8 cellular contexts compared by ENCODE assay signal in the genomic region with DNA sequence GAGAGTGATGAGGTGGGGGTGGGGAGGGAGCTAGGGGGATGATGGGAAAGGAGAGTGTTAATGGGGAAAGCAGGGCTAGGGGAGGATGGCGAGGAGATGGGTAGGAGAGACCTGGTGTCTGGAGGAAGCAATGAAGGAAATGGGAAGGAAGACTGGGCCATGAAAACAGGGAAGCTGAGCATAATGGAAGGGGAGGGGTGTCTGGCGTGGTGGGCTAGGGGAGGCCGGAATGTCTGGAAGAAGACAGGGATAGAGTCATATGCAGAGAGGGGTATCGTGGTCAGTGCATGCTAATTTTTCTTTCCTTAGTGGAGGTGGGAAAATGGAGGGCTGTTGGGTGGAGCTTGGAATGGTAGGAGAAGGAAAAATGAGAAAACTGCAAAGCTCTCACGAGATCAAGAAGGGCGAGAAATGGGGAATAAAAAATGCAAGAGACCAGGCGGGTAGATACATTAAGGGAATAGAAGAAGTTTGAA. TPM values are rescaled to one million over a fixed set of nuclear protein-coding genes. Genes with fewer than 3 reads are reported as not detected.
DNase-seq lines count a peak whose midpoint lies in the region; ATAC-seq, FAIRE-seq and TF ChIP-seq lines count a peak whose summit lies in the region.

No MANE protein-coding gene starts in this region.

- H3K14ac ChIP-seq in IMR-90 (replicated peaks; ENCODE audit: low read depth, low read length), result peak overlapping the region; percentile 96

- peaks cover 23% of the 10 kb centered on the region for H3K79me2 ChIP-seq in GM12878 (ENCODE audit: control insufficient read depth, insufficient read depth, low read length)

- H3K79me1 ChIP-seq in IMR-90 (ENCODE audit: low read depth in 1 of 2, low read length in 2 of 2), result peaks cover 9 to 68% of the 10 kb centered on the region in 2 experiments; a peak in 2 of 4 replicates

- in situ Hi-C loops in IMR-90 (cut with MboI; ENCODE audit: low sequenced_read_pairs) (no loop called here), GM12878 (cut with MboI) (no loop called here)

- TF ChIP-seq RAD21 in IMR-90 (IDR thresholded peaks at IDR 0.05; ENCODE audit: low read length) (no peak), GM12878 (IDR thresholded peaks at IDR 0.05; ENCODE audit: insufficient read depth, low read depth, low read length) (no peak)

- H4K20me1 ChIP-seq in IMR-90 (ENCODE audit: insufficient read depth, low read length), result no peaks in the 10 kb centered on the region; the same call in 1 of the 2 replicates
- H4K20me1 ChIP-seq in GM12878 (ENCODE audit: control insufficient read depth, insufficient read depth), result no peaks in the 10 kb centered on the region

- RAD21 ChIA-PET in GM12878 (lab: Charles Lee; ENCODE audit: unreplicated experiment), result interaction anchor here (0.5 to 1.9 kb wide), 15 partner anchors 10 to 451 kb away, joined by 3 to 9 read pairs (median 4); a partner anchor contains a TSS

- peak overlapping the region; percentile 70 for H3K23ac ChIP-seq in IMR-90 (ENCODE audit: low read depth, low read length)

- peak overlapping the region; percentile 88 for H3K56ac ChIP-seq in IMR-90 (ENCODE audit: extremely low read depth, insufficient read depth, low read length)

- DNase-seq in BJ (ENCODE audit: low read depth), result no peak
- peak; percentile 45 for DNase-seq in IMR-90
- no peak for DNase-seq in GM12878 (ENCODE audit: low read depth, low spot score)
- no peak for DNase-seq in lower leg skin (ENCODE audit: low spot score in 2 of 2)
- no peak for DNase-seq in upper lobe of right lung
- DNase-seq in GM12892 (ENCODE audit: insufficient read length), result no peak
- no peak for DNase-seq in amniotic stem cell (lab: John Stamatoyannopoulos, UW)

- peak overlapping the region; percentile 98 for H2AK5ac ChIP-seq in IMR-90 (ENCODE audit: low read depth, low read length)

- WGBS in IMR-90 (ENCODE audit: extremely low coverage in 2 of 2, insufficient read length in 1 of 2), 2 experiments, result 0% methylated on average over 1 of the region's 7 CpGs; no CpG with 5 or more reads in 1 of the 2 experiments
- 5% methylated on average over 7 of the region's 7 CpGs for WGBS in GM12878 (ENCODE audit: insufficient coverage, insufficient replicate concordance, low lambda C conversion rate, missing lambda C conversion rate)
- 0 to 1% methylated on average over 7 of the region's 7 CpGs for WGBS in lower leg skin, 2 donors

- H4K5ac ChIP-seq in IMR-90 (ENCODE audit: low read depth, low read length), result peak overlapping the region; percentile 77

- ATAC-seq in IMR-90 (ENCODE audit: low read depth) (peak; percentile 5; the same call in 1 of the 2 replicates), GM12878 (no peak), upper lobe of right lung (no peak), esophagus mucosa (no peak)

- H3K9me3 ChIP-seq in IMR-90 (ENCODE audit: control insufficient read depth, insufficient read depth, low read length) (no peaks in the 10 kb centered on the region), GM12878 (replicated peaks; ENCODE audit: control insufficient read depth, insufficient read depth, low read length) (no peaks in the 10 kb centered on the region), upper lobe of right lung (no peaks in the 10 kb centered on the region)

- H3K27ac ChIP-seq in IMR-90 (ENCODE audit: insufficient read depth, low read length) (peak overlapping the region; percentile 88), GM12878 (ENCODE audit: control insufficient read depth, insufficient read depth) (peak overlapping the region; percentile 20; the same call in 1 of the 2 replicates), upper lobe of right lung (peak overlapping the region; percentile 47)

- H2BK15ac ChIP-seq in IMR-90 (ENCODE audit: low read depth, low read length), result no peak overlapping the region; the same call in 2 of the 3 replicates

- BruUV-seq in IMR-90 (replicated peaks; lab: Mats Ljungman, UMichigan) (no TSS peak), GM12878 (replicated peaks; lab: Mats Ljungman, UMichigan) (TSS peak; percentile 78)

- H3K4me3 ChIP-seq in BJ (ENCODE audit: low read depth, low read length) (peak overlapping the region; percentile 97), IMR-90 (ENCODE audit: insufficient read depth, low read depth, low read length) (peak overlapping the region; percentile 84), GM12878 (peak overlapping the region; percentile 83), lower leg skin (ENCODE audit: low read depth, poor library complexity, severe bottlenecking) (peak overlapping the region; percentile 45), upper lobe of right lung (peak overlapping the region; percentile 56)

- H2AFZ ChIP-seq in IMR-90 (replicated peaks; ENCODE audit: low read length, poor library complexity) (peak overlapping the region; percentile 94), GM12878 (ENCODE audit: control insufficient read depth, low read depth, low read length) (peak overlapping the region; percentile 28; the same call in 1 of the 2 replicates)

- FAIRE-seq in GM12878 (lab: Jason Lieb, UNC) (no peak), GM12892 (lab: Jason Lieb, UNC) (no peak)

- POLR2A ChIA-PET in BJ (lab: Charles Lee), result interaction anchor here (0.9 kb wide), 1 partner anchor 39 kb away, joined by 5 read pairs; a partner anchor contains a TSS
- POLR2A ChIA-PET in IMR-90 (lab: Charles Lee; ENCODE audit: unreplicated experiment), result interaction anchor here (0.9 to 1.2 kb wide), 2 partner anchors 10 to 160 kb away, joined by 3 read pairs; no protein-coding TSS in a partner anchor
- POLR2A ChIA-PET in GM12878 (lab: Charles Lee), result interaction anchor here (0.6 to 3.3 kb wide), 17 partner anchors 8 to 450 kb away, joined by 3 to 22 read pairs (median 7); a partner anchor contains a TSS

- TF ChIP-seq CTCF in BJ (IDR thresholded peaks at IDR 0.05; ENCODE audit: insufficient read depth, low read depth, low read length) (no peak), IMR-90 (conservative IDR thresholded peaks at IDR 0.05; ENCODE audit: low read depth, low read length) (no peak), GM12878 (IDR thresholded peaks at IDR 0.05 in 2 of 3, conservative IDR thresholded peaks at IDR 0.05 in 1 of 3; ENCODE audit: control insufficient read depth in 2 of 3, extremely low read depth in 1 of 3, insufficient read depth in 1 of 3, low read depth in 3 of 3, low read length in 3 of 3) (no peak), lower leg skin (IDR thresholded peaks at IDR 0.05) (no peak), upper lobe of right lung (IDR thresholded peaks at IDR 0.05) (no peak)

- dilution Hi-C loops in IMR-90 (cut with HindIII; ENCODE audit: low sequenced_read_pairs, unreplicated experiment), result no loop called here

- peak overlapping the region; percentile 78 to 95 for H4K8ac ChIP-seq in IMR-90 (ENCODE audit: low read depth in 2 of 2, low read length in 2 of 2)

- peak overlapping the region; percentile 96 for H3K9ac ChIP-seq in IMR-90 (ENCODE audit: low read depth, low read length)
- H3K9ac ChIP-seq in GM12878 (ENCODE audit: control insufficient read depth, insufficient read depth, low read length), result peak overlapping the region; percentile 63

- H3K4me1 ChIP-seq in IMR-90 (ENCODE audit: control insufficient read depth, insufficient read depth, low read length) (peaks cover 8% of the 10 kb centered on the region), GM12878 (ENCODE audit: control insufficient read depth, insufficient read depth, low read length) (peaks cover 7% of the 10 kb centered on the region), upper lobe of right lung (peaks cover 35% of the 10 kb centered on the region)

- H3K9me1 ChIP-seq in IMR-90 (ENCODE audit: insufficient read depth, low read length), result peaks cover 3% of the 10 kb centered on the region

- peak overlapping the region; percentile 90 for H3K4me2 ChIP-seq in IMR-90 (ENCODE audit: low read depth, low read length)
- peak overlapping the region; percentile 80 for H3K4me2 ChIP-seq in GM12878 (ENCODE audit: control insufficient read depth, insufficient read depth)

- CTCF ChIA-PET in BJ (lab: Yijun Ruan, JAX) (interaction anchor here (2.1 to 2.3 kb wide), 3 partner anchors 22 to 215 kb away, joined by 5 to 8 read pairs (median 5); a partner anchor contains a TSS), IMR-90 (lab: Yijun Ruan, JAX) (interaction anchor here (0.6 to 1.1 kb wide), 2 partner anchors 16 to 18 kb away, joined by 3 read pairs; no protein-coding TSS in a partner anchor), GM12878 (lab: Yijun Ruan, JAX) (interaction anchor here (0.7 to 2.5 kb wide), 7 partner anchors 9 to 129 kb away, joined by 3 to 10 read pairs (median 4); a partner anchor contains a TSS)

- H3K27me3 ChIP-seq in BJ (ENCODE audit: control insufficient read depth, insufficient read depth, low read length) (no peaks in the 10 kb centered on the region), IMR-90 (ENCODE audit: control insufficient read depth, insufficient read depth, low read length) (no peaks in the 10 kb centered on the region), GM12878 (replicated peaks in 1 of 2; ENCODE audit: control insufficient read depth in 2 of 2, insufficient read depth in 2 of 2, low read length in 1 of 2) (no peaks in the 10 kb centered on the region), upper lobe of right lung (no peaks in the 10 kb centered on the region)

- TF ChIP-seq POLR2A in IMR-90 (IDR thresholded peaks at IDR 0.05; ENCODE audit: low read depth, low read length) (no peak), GM12878 (IDR thresholded peaks at IDR 0.05; ENCODE audit: low read depth, low read length) (no peak), lower leg skin (IDR thresholded peaks at IDR 0.05) (no peak), GM12892 (IDR thresholded peaks at IDR 0.05; ENCODE audit: low read depth, low read length) (no peak)

- H2BK20ac ChIP-seq in IMR-90 (ENCODE audit: low read depth, low read length), result no peak overlapping the region

- intact Hi-C loops in IMR-90 (cut with micrococcal nuclease), result loop anchor here (2.0 kb wide), 2 partner anchors 114 to 128 kb away; no protein-coding TSS in a partner anchor
- intact Hi-C loops in GM12878 (cut with micrococcal nuclease; ENCODE audit: unreplicated experiment), result loop anchor here (1.0 kb wide), 1 partner anchor 157 kb away; a partner anchor contains a TSS
- intact Hi-C loops in lower leg skin (cut with DNase I; ENCODE audit: low total_unique reads), result no loop called here
- intact Hi-C loops in upper lobe of right lung (cut with DNase I), result no loop called here

- H2BK120ac ChIP-seq in IMR-90 (ENCODE audit: low read depth, low read length), result peak overlapping the region; percentile 18; the same call in 1 of the 2 replicates

- peak overlapping the region; percentile 83 for H2BK5ac ChIP-seq in IMR-90 (ENCODE audit: low read depth, low read length, poor library complexity, severe bottlenecking)

- H3K18ac ChIP-seq in IMR-90 (ENCODE audit: low read depth, low read length), result peak overlapping the region; percentile 31

- peaks cover 22% of the 10 kb centered on the region for H3K36me3 ChIP-seq in BJ (ENCODE audit: control insufficient read depth, insufficient read depth, low read length)
- H3K36me3 ChIP-seq in IMR-90 (ENCODE audit: control insufficient read depth, insufficient read depth, low read length), result peaks cover 41% of the 10 kb centered on the region
- peaks cover 10 to 15% of the 10 kb centered on the region in 2 experiments; a peak in 3 of 4 replicates for H3K36me3 ChIP-seq in GM12878 (ENCODE audit: control insufficient read depth in 2 of 2, insufficient read depth in 2 of 2, low read length in 1 of 2)
- H3K36me3 ChIP-seq in upper lobe of right lung, result peaks cover 55% of the 10 kb centered on the region

- H2AK9ac ChIP-seq in IMR-90 (replicated peaks; ENCODE audit: low read depth, low read length, poor library complexity), result peak overlapping the region; percentile 99

- H3K4ac ChIP-seq in IMR-90 (ENCODE audit: low read depth, low read length), result peak overlapping the region; percentile 93

- peak overlapping the region; percentile 95 for H4K91ac ChIP-seq in IMR-90 (ENCODE audit: insufficient read depth, low read depth, low read length)

- no peak for TF ChIP-seq EP300 in GM12878 (IDR thresholded peaks at IDR 0.05; ENCODE audit: borderline replicate concordance in 1 of 2, control insufficient read depth in 1 of 2, low read depth in 2 of 2, low read length in 2 of 2)

- SMC1A ChIA-PET in GM12878 (lab: Charles Lee; ENCODE audit: uncharacterized antibody, unreplicated experiment), result interaction anchor here (0.6 to 2.8 kb wide), 12 partner anchors 10 to 563 kb away, joined by 3 to 13 read pairs (median 4); a partner anchor contains a TSS

RNA-seq across cellular contexts. Expression of a gene that starts 0.4 kb away (rescaled TPM):
- polyA plus RNA-seq in BJ (2011; rRNA removed) (56.0 and 102 TPM in 2 replicates), IMR-90 (2012; rRNA removed) (50.5 and 57.1 TPM in 2 replicates), GM12878 (2011; rRNA removed) (33.1 and 53.1 TPM in 2 replicates), GM12878 (2014; fragmentation: Illumina TruSeq; extraction: Trizol) (49.1 and 56.7 TPM in 2 replicates), GM12878 (2014; fragmentation: Nextera tagmentation; extraction: Ambion mirVana) (1 to 10 TPM; 2.4 to 8.9 TPM), GM12878 (2014; rRNA removed) (54.1 and 57.0 TPM in 2 replicates), GM12878 (2016; fragmentation: Nextera tagmentation; extraction: Ambion mirVana) (100 to 1,000 TPM in 1 of 2 experiments, 10 to 100 TPM in 1; 99.7 to 102 TPM)
- 57.9 and 73.8 TPM in 2 replicates for polyA minus RNA-seq in BJ (2011; rRNA and poly(A)+ RNA removed)
- total RNA-seq in IMR-90 (2012; rRNA removed) (69.7 and 76.0 TPM in 2 replicates), GM12878 (2014; rRNA removed) (79.1 and 86.1 TPM in 2 replicates), GM12878 (2014; rRNA removed; fragmentation: Illumina TruSeq; extraction: Trizol) (39.6 and 41.8 TPM in 2 replicates), GM12878 (2021) (65.7 and 67.2 TPM in 2 replicates), lower leg skin (10 to 100 TPM; 75.1 to 84.7 (median 79.6) TPM), upper lobe of right lung (58.8 TPM), esophagus mucosa (32.6 TPM)
- polyA plus RNA-seq in IMR-90 (2012; cell fraction: cytosol; rRNA removed), result 74.5 and 99.9 TPM in 2 replicates
- polyA plus RNA-seq in IMR-90 (2012; cell fraction: nucleus; rRNA removed; ENCODE audit: low replicate concordance), result 75.1 and 110 TPM in 2 replicates
- total RNA-seq in GM12878 (2013; cell fraction: nucleolus; rRNA removed), result 11.9 and 12.8 TPM in 2 replicates
- polyA plus RNA-seq in GM12878 (2011; ENCODE audit: low read depth), result 28.5 TPM
- polyA plus RNA-seq in GM12878 (2011; cell fraction: cytosol; rRNA removed), result 73.9 and 77.5 TPM in 2 replicates
- 62.1 and 75.4 TPM in 2 replicates for polyA plus RNA-seq in GM12878 (2011; cell fraction: nucleus; rRNA removed)
- 51.8 and 53.4 TPM in 2 replicates for polyA plus RNA-seq in GM12878 (2012)
- polyA minus RNA-seq in GM12878 (2011; rRNA and poly(A)+ RNA removed), result 54.6 and 74.6 TPM in 2 replicates
- 16.8 and 20.7 TPM in 2 replicates for polyA minus RNA-seq in GM12878 (2011; cell fraction: cytosol; rRNA and poly(A)+ RNA removed)
- 12.6 and 15.2 TPM in 2 replicates for polyA minus RNA-seq in GM12878 (2011; cell fraction: nucleus; rRNA and poly(A)+ RNA removed)
- 48.7 TPM for polyA plus RNA-seq in GM12892 (2012; ENCODE audit: missing spikeins)

RNA-seq across cellular contexts. Expression of a gene that starts 0.7 kb away (rescaled TPM):
- polyA plus RNA-seq in BJ (2011; rRNA removed) (107 and 121 TPM in 2 replicates), IMR-90 (2012; rRNA removed) (126 TPM in 2 replicates), GM12878 (2011; rRNA removed) (67.7 and 87.3 TPM in 2 replicates), GM12878 (2014; fragmentation: Illumina TruSeq; extraction: Trizol) (97.2 and 113 TPM in 2 replicates), GM12878 (2014; fragmentation: Nextera tagmentation; extraction: Ambion mirVana) (100 to 1,000 TPM in 1 of 2 experiments, 10 to 100 TPM in 1; 90.7 to 105 TPM), GM12878 (2014; rRNA removed) (69.9 and 76.1 TPM in 2 replicates), GM12878 (2016; fragmentation: Nextera tagmentation; extraction: Ambion mirVana) (100 to 1,000 TPM; 136 to 148 TPM)
- 24.3 and 39.9 TPM in 2 replicates for polyA minus RNA-seq in BJ (2011; rRNA and poly(A)+ RNA removed)
- total RNA-seq in IMR-90 (2012; rRNA removed) (116 and 119 TPM in 2 replicates), GM12878 (2014; rRNA removed) (69.3 and 75.6 TPM in 2 replicates), GM12878 (2014; rRNA removed; fragmentation: Illumina TruSeq; extraction: Trizol) (100 and 102 TPM in 2 replicates), GM12878 (2021) (53.2 and 59.1 TPM in 2 replicates), lower leg skin (10 to 100 TPM; 59.5 to 99.9 (median 77.5) TPM), upper lobe of right lung (45.5 TPM), esophagus mucosa (46.1 TPM)
- polyA plus RNA-seq in IMR-90 (2012; cell fraction: cytosol; rRNA removed), result 87.6 and 134 TPM in 2 replicates
- 16.7 and 30.2 TPM in 2 replicates for polyA plus RNA-seq in IMR-90 (2012; cell fraction: nucleus; rRNA removed; ENCODE audit: low replicate concordance)
- total RNA-seq in GM12878 (2013; cell fraction: nucleolus; rRNA removed), result 16.2 and 19.1 TPM in 2 replicates
- 61.5 TPM for polyA plus RNA-seq in GM12878 (2011; ENCODE audit: low read depth)
- polyA plus RNA-seq in GM12878 (2011; cell fraction: cytosol; rRNA removed), result 85.5 and 86.7 TPM in 2 replicates
- polyA plus RNA-seq in GM12878 (2011; cell fraction: nucleus; rRNA removed), result 31.2 and 33.8 TPM in 2 replicates
- polyA plus RNA-seq in GM12878 (2012), result 61.2 and 61.5 TPM in 2 replicates
- polyA minus RNA-seq in GM12878 (2011; rRNA and poly(A)+ RNA removed), result 45.6 and 55.0 TPM in 2 replicates
- 10.8 and 13.3 TPM in 2 replicates for polyA minus RNA-seq in GM12878 (2011; cell fraction: cytosol; rRNA and poly(A)+ RNA removed)
- 12.9 and 16.3 TPM in 2 replicates for polyA minus RNA-seq in GM12878 (2011; cell fraction: nucleus; rRNA and poly(A)+ RNA removed)
- polyA plus RNA-seq in GM12892 (2012; ENCODE audit: missing spikeins), result 92.1 TPM

RNA-seq across cellular contexts. Expression of a gene that starts 7.0 kb away (rescaled TPM):
- polyA plus RNA-seq in BJ (2011; rRNA removed), result 43.1 and 52.7 TPM in 2 replicates
- polyA minus RNA-seq in BJ (2011; rRNA and poly(A)+ RNA removed), result 20.2 and 31.9 TPM in 2 replicates
- 106 and 114 TPM in 2 replicates for total RNA-seq in IMR-90 (2012; rRNA removed)
- polyA plus RNA-seq in IMR-90 (2012; rRNA removed), result 54.3 and 55.1 TPM in 2 replicates
- 19.9 and 32.2 TPM in 2 replicates for polyA plus RNA-seq in IMR-90 (2012; cell fraction: cytosol; rRNA removed)
- polyA plus RNA-seq in IMR-90 (2012; cell fraction: nucleus; rRNA removed; ENCODE audit: low replicate concordance), result 8.8 and 25.5 TPM in 2 replicates
- 13.5 and 14.9 TPM in 2 replicates for total RNA-seq in GM12878 (2013; cell fraction: nucleolus; rRNA removed)
- total RNA-seq in GM12878 (2014; rRNA removed), result 74.6 and 83.6 TPM in 2 replicates
- 74.0 and 83.2 TPM in 2 replicates for total RNA-seq in GM12878 (2014; rRNA removed; fragmentation: Illumina TruSeq; extraction: Trizol)
- total RNA-seq in GM12878 (2021), result 59.8 and 61.7 TPM in 2 replicates
- polyA plus RNA-seq in GM12878 (2011; ENCODE audit: low read depth), result 30.5 TPM
- polyA plus RNA-seq in GM12878 (2011; rRNA removed), result 43.8 and 44.9 TPM in 2 replicates
- 32.7 and 41.9 TPM in 2 replicates for polyA plus RNA-seq in GM12878 (2011; cell fraction: cytosol; rRNA removed)
- polyA plus RNA-seq in GM12878 (2011; cell fraction: nucleus; rRNA removed), result 16.6 and 18.2 TPM in 2 replicates
- polyA plus RNA-seq in GM12878 (2012), result 30.4 and 33.5 TPM in 2 replicates
- 62.3 and 73.3 TPM in 2 replicates for polyA plus RNA-seq in GM12878 (2014; fragmentation: Illumina TruSeq; extraction: Trizol)
- 10 to 100 TPM; 17.6 to 34.7 TPM for polyA plus RNA-seq in GM12878 (2014; fragmentation: Nextera tagmentation; extraction: Ambion mirVana)
- 66.1 and 75.9 TPM in 2 replicates for polyA plus RNA-seq in GM12878 (2014; rRNA removed)
- polyA plus RNA-seq in GM12878 (2016; fragmentation: Nextera tagmentation; extraction: Ambion mirVana), result 100 to 1,000 TPM; 100 to 101 TPM
- 34.8 and 35.0 TPM in 2 replicates for polyA minus RNA-seq in GM12878 (2011; rRNA and poly(A)+ RNA removed)
- 20.6 and 20.7 TPM in 2 replicates for polyA minus RNA-seq in GM12878 (2011; cell fraction: cytosol; rRNA and poly(A)+ RNA removed)
- 3.7 and 6.6 TPM in 2 replicates for polyA minus RNA-seq in GM12878 (2011; cell fraction: nucleus; rRNA and poly(A)+ RNA removed)
- total RNA-seq in lower leg skin, result 10 to 100 TPM; 38.5 to 61.9 (median 56.7) TPM
- 39.4 TPM for total RNA-seq in upper lobe of right lung
- 48.3 TPM for total RNA-seq in esophagus mucosa
- polyA plus RNA-seq in GM12892 (2012; ENCODE audit: missing spikeins), result 42.5 TPM

RNA-seq across cellular contexts. Expression of a gene that starts 30.1 kb away (rescaled TPM):
- polyA plus RNA-seq in BJ (2011; rRNA removed) (52.7 and 61.8 TPM in 2 replicates), IMR-90 (2012; rRNA removed) (50.6 and 55.6 TPM in 2 replicates), GM12878 (2011; rRNA removed) (35.4 and 56.0 TPM in 2 replicates), GM12878 (2014; fragmentation: Illumina TruSeq; extraction: Trizol) (59.0 and 68.0 TPM in 2 replicates), GM12878 (2014; fragmentation: Nextera tagmentation; extraction: Ambion mirVana) (1 to 10 TPM; 1.5 to 1.6 TPM), GM12878 (2014; rRNA removed) (29.4 and 29.7 TPM in 2 replicates), GM12878 (2016; fragmentation: Nextera tagmentation; extraction: Ambion mirVana) (10 to 100 TPM; 42.6 to 43.4 TPM)
- 29.2 and 54.3 TPM in 2 replicates for polyA minus RNA-seq in BJ (2011; rRNA and poly(A)+ RNA removed)
- total RNA-seq in IMR-90 (2012; rRNA removed) (60.5 and 68.8 TPM in 2 replicates), GM12878 (2014; rRNA removed) (34.3 and 36.2 TPM in 2 replicates), GM12878 (2014; rRNA removed; fragmentation: Illumina TruSeq; extraction: Trizol) (23.8 and 24.7 TPM in 2 replicates), GM12878 (2021) (29.5 and 31.0 TPM in 2 replicates), lower leg skin (10 to 100 TPM; 26.3 to 49.4 (median 40.8) TPM), upper lobe of right lung (24.1 TPM), esophagus mucosa (21.2 TPM)
- polyA plus RNA-seq in IMR-90 (2012; cell fraction: cytosol; rRNA removed), result 31.1 and 55.2 TPM in 2 replicates
- 41.4 and 53.9 TPM in 2 replicates for polyA plus RNA-seq in IMR-90 (2012; cell fraction: nucleus; rRNA removed; ENCODE audit: low replicate concordance)
- 13.9 and 14.5 TPM in 2 replicates for total RNA-seq in GM12878 (2013; cell fraction: nucleolus; rRNA removed)
- 14.8 TPM for polyA plus RNA-seq in GM12878 (2011; ENCODE audit: low read depth)
- polyA plus RNA-seq in GM12878 (2011; cell fraction: cytosol; rRNA removed), result 63.8 and 88.0 TPM in 2 replicates
- 46.7 and 59.2 TPM in 2 replicates for polyA plus RNA-seq in GM12878 (2011; cell fraction: nucleus; rRNA removed)
- polyA plus RNA-seq in GM12878 (2012), result 20.3 and 23.4 TPM in 2 replicates
- 67.4 and 71.5 TPM in 2 replicates for polyA minus RNA-seq in GM12878 (2011; rRNA and poly(A)+ RNA removed)
- 17.0 and 22.4 TPM in 2 replicates for polyA minus RNA-seq in GM12878 (2011; cell fraction: cytosol; rRNA and poly(A)+ RNA removed)
- 7.9 and 11.9 TPM in 2 replicates for polyA minus RNA-seq in GM12878 (2011; cell fraction: nucleus; rRNA and poly(A)+ RNA removed)
- 25.3 TPM for polyA plus RNA-seq in GM12892 (2012; ENCODE audit: missing spikeins)

RNA-seq across cellular contexts. Expression of a gene that starts 35.5 kb away (rescaled TPM):
- 2.8 and 5.6 TPM in 2 replicates for polyA plus RNA-seq in BJ (2011; rRNA removed)
- polyA minus RNA-seq in BJ (2011; rRNA and poly(A)+ RNA removed), result 3.5 and 3.8 TPM in 2 replicates
- 9.4 and 10.6 TPM in 2 replicates for total RNA-seq in IMR-90 (2012; rRNA removed)
- 9.6 and 10.4 TPM in 2 replicates for polyA plus RNA-seq in IMR-90 (2012; rRNA removed)
- polyA plus RNA-seq in IMR-90 (2012; cell fraction: cytosol; rRNA removed), result 10.2 and 10.6 TPM in 2 replicates
- polyA plus RNA-seq in IMR-90 (2012; cell fraction: nucleus; rRNA removed; ENCODE audit: low replicate concordance), result 24.1 and 53.7 TPM in 2 replicates
- 8.3 and 10.1 TPM in 2 replicates for total RNA-seq in GM12878 (2013; cell fraction: nucleolus; rRNA removed)
- total RNA-seq in GM12878 (2014; rRNA removed), result 19.3 and 19.4 TPM in 2 replicates
- total RNA-seq in GM12878 (2014; rRNA removed; fragmentation: Illumina TruSeq; extraction: Trizol), result 6.2 and 6.4 TPM in 2 replicates
- total RNA-seq in GM12878 (2021), result 20.3 and 21.1 TPM in 2 replicates
- polyA plus RNA-seq in GM12878 (2011; ENCODE audit: low read depth), result 5.8 TPM
- polyA plus RNA-seq in GM12878 (2011; rRNA removed), result 2.0 and 3.1 TPM in 2 replicates
- polyA plus RNA-seq in GM12878 (2011; cell fraction: cytosol; rRNA removed), result 4.1 and 4.8 TPM in 2 replicates
- polyA plus RNA-seq in GM12878 (2011; cell fraction: nucleus; rRNA removed), result 22.3 and 23.6 TPM in 2 replicates
- 12.1 and 14.5 TPM in 2 replicates for polyA plus RNA-seq in GM12878 (2012)
- polyA plus RNA-seq in GM12878 (2014; fragmentation: Illumina TruSeq; extraction: Trizol), result 3.1 and 6.1 TPM in 2 replicates
- 1 to 10 TPM in 1 of 2 experiments, under 1 TPM in 1; 0.39 to 1.2 TPM for polyA plus RNA-seq in GM12878 (2014; fragmentation: Nextera tagmentation; extraction: Ambion mirVana)
- 14.6 and 16.3 TPM in 2 replicates for polyA plus RNA-seq in GM12878 (2014; rRNA removed)
- polyA plus RNA-seq in GM12878 (2016; fragmentation: Nextera tagmentation; extraction: Ambion mirVana), result 1 to 10 TPM; 9.4 to 9.5 TPM
- 3.0 and 7.0 TPM in 2 replicates for polyA minus RNA-seq in GM12878 (2011; rRNA and poly(A)+ RNA removed)
- 2.9 and 3.2 TPM in 2 replicates for polyA minus RNA-seq in GM12878 (2011; cell fraction: cytosol; rRNA and poly(A)+ RNA removed)
- polyA minus RNA-seq in GM12878 (2011; cell fraction: nucleus; rRNA and poly(A)+ RNA removed), result 4.2 and 7.2 TPM in 2 replicates
- total RNA-seq in lower leg skin, result 10 to 100 TPM; 13.9 to 37.6 (median 25.7) TPM
- total RNA-seq in upper lobe of right lung, result 30.4 TPM
- 19.4 TPM for total RNA-seq in esophagus mucosa
- polyA plus RNA-seq in GM12892 (2012; ENCODE audit: missing spikeins), result 12.0 TPM

Comparison
In these comparisons a context has a peak if more than half of its experiments do, and no peak if none do; other contexts are left out.
1. H3K4me3 ChIP-seq: peak in every context shown above with its lines; median percentile 97 in BJ; 84 in IMR-90; 83 in GM12878; 56 in upper lobe of right lung; 45 in lower leg skin.
2. H3K27ac ChIP-seq: peak in every context shown above with its lines; median percentile 88 in IMR-90; 47 in upper lobe of right lung; 20 in GM12878.
3. intact Hi-C loops: an anchor here in IMR-90 (2.0 kb wide) and GM12878 (1.0 kb wide); none called in lower leg skin and upper lobe of right lung.